In genomic region chr1:178143730-178144343, GRCh38 we compare ENCODE assay signal across 13 cellular contexts. TPM values are rescaled to one million over a fixed set of nuclear protein-coding genes. Genes with fewer than 3 reads are reported as not detected.
DNase-seq lines count a peak whose midpoint lies in the region; ATAC-seq and TF ChIP-seq lines count a peak whose summit lies in the region.
"Had no signal": no experiment of that assay in that cellular context is flagged by ENCODE, and none has a peak within 500 bp of the region (broad histone marks: within the 10 kb centered on the region; RNA-seq: fewer than 3 reads in every experiment).

No MANE protein-coding gene starts in this region.

- TF ChIP-seq CTCF in SK-N-SH (IDR thresholded peaks at IDR 0.05) (no peak), epithelial cell of esophagus (IDR thresholded peaks at IDR 0.05; ENCODE audit: insufficient read depth, low read depth, low read length, missing control alignments) (no peak), upper lobe of right lung (IDR thresholded peaks at IDR 0.05) (no peak)

- DNase-seq in SK-N-SH: no peak
- peak; percentile 63 for DNase-seq in M059J (ENCODE audit: low read depth)
- DNase-seq in epithelial cell of esophagus (ENCODE audit: low read depth): peak; percentile 73
- no peak for DNase-seq in upper lobe of right lung
- no peak for DNase-seq in SK-N-DZ (ENCODE audit: low spot score)
- DNase-seq in NCI-H1417 treated with DMSO at 0.1 percent for 48 hours (lab: John Stamatoyannopoulos, UW): no peak
- DNase-seq in NCI-H2107 treated with DMSO at 0.1 percent for 48 hours (lab: John Stamatoyannopoulos, UW; ENCODE audit: unreplicated experiment): no peak
- DNase-seq: activated T-cell treated with anti-CD3 and anti-CD28 coated beads, Interleukin-2, amount 50 U/mL, for 48 hours; DMS153; NCI-H2171; thyroid gland had no signal

- TF ChIP-seq EP300 in SK-N-SH (IDR thresholded peaks at IDR 0.05; ENCODE audit: borderline replicate concordance in 1 of 2, low read depth in 1 of 2, low read length in 1 of 2): no peak

- H3F3A ChIP-seq in SK-N-SH (replicated peaks; ENCODE audit: insufficient read depth): peaks cover 8% of the 10 kb centered on the region

- H3K36me3 ChIP-seq in SK-N-SH (replicated peaks in 1 of 2; ENCODE audit: control insufficient read depth in 1 of 2, insufficient read depth in 2 of 2, low read length in 1 of 2): no peaks in the 10 kb centered on the region
- H3K36me3 ChIP-seq in upper lobe of right lung: no peaks in the 10 kb centered on the region
- H3K36me3 ChIP-seq: thyroid gland had no signal

- no peak overlapping the region for H2AFZ ChIP-seq in SK-N-SH (ENCODE audit: low read depth)

- WGBS in SK-N-SH (ENCODE audit: low lambda C conversion rate): 83% methylated on average over 1 of the region's 1 CpG

- no peaks in the 10 kb centered on the region for H3K9me2 ChIP-seq in SK-N-SH

- H3K4me2 ChIP-seq in SK-N-SH: no peak overlapping the region

- no peak overlapping the region for H3K9ac ChIP-seq in SK-N-SH

- peak; percentile 28; the same call in 1 of the 3 replicates for ATAC-seq in SK-N-SH treated with all-trans-retinoic acid at 6 μM for 48 hours
- peak; percentile 36 for ATAC-seq in upper lobe of right lung
- ATAC-seq: sciatic nerve had no signal

- H3K27me3 ChIP-seq in SK-N-SH (ENCODE audit: insufficient read depth): no peaks in the 10 kb centered on the region
- H3K27me3 ChIP-seq in upper lobe of right lung: no peaks in the 10 kb centered on the region
- H3K27me3 ChIP-seq: thyroid gland had no signal

- peaks cover 62% of the 10 kb centered on the region for H3K79me2 ChIP-seq in SK-N-SH (ENCODE audit: insufficient read depth)

- POLR2A ChIA-PET in SK-N-SH (lab: Yijun Ruan, JAX): no interaction called here

- H3K4me1 ChIP-seq in SK-N-SH (ENCODE audit: control insufficient read depth in 1 of 2, insufficient read depth in 2 of 2, low read depth in 1 of 2, low read length in 1 of 2): peaks cover 0 to 11% of the 10 kb centered on the region in 2 experiments; a peak in 2 of 4 replicates
- H3K4me1 ChIP-seq in upper lobe of right lung: peaks cover 11% of the 10 kb centered on the region
- H3K4me1 ChIP-seq: thyroid gland had no signal

- no peak for TF ChIP-seq RAD21 in SK-N-SH (IDR thresholded peaks at IDR 0.05; ENCODE audit: low read length)

- CTCF ChIA-PET in SK-N-SH (lab: Yijun Ruan, JAX): interaction anchor here (0.9 kb wide), 1 partner anchor 155 kb away, joined by 3 read pairs; no protein-coding TSS in a partner anchor

- H4K20me1 ChIP-seq in SK-N-SH (ENCODE audit: insufficient read depth): no peaks in the 10 kb centered on the region

- H3K27ac ChIP-seq in SK-N-SH (ENCODE audit: low read depth in 2 of 2, low read length in 1 of 2) (peak overlapping the region in 1 of 2 experiments; percentile 5; a peak in 1 of 4 replicates), upper lobe of right lung (no peak overlapping the region)
- H3K27ac ChIP-seq: thyroid gland had no signal

- intact Hi-C loops in upper lobe of right lung (cut with DNase I): no loop called here

- H3K4me3 ChIP-seq in SK-N-SH (ENCODE audit: low read depth in 2 of 2, low read length in 1 of 2) (no peak overlapping the region), epithelial cell of esophagus (ENCODE audit: low read length) (no peak overlapping the region), upper lobe of right lung (no peak overlapping the region)
- H3K4me3 ChIP-seq: thyroid gland had no signal

- no peaks in the 10 kb centered on the region for H3K9me3 ChIP-seq in SK-N-SH
- H3K9me3 ChIP-seq in upper lobe of right lung: no peaks in the 10 kb centered on the region
- H3K9me3 ChIP-seq: thyroid gland had no signal

TF ChIP-seq in SK-N-SH treated with all-trans-retinoic acid at 6 μM for 48 hours, 23 proteins besides CTCF, POLR2A, EP300 and RAD21 (continues in another document):
- TF ChIP-seq ZFP3 (CRISPR knock-in tag; IDR thresholded peaks at IDR 0.05) (no peak), ZNF8 (CRISPR knock-in tag; IDR thresholded peaks at IDR 0.05) (no peak), PATZ1 (CRISPR knock-in tag; IDR thresholded peaks at IDR 0.05; ENCODE audit: borderline replicate concordance) (no peak), CSDC2 (CRISPR knock-in tag; IDR thresholded peaks at IDR 0.05) (no peak), TOX (CRISPR knock-in tag; IDR thresholded peaks at IDR 0.05; ENCODE audit: borderline replicate concordance) (no peak), CSRNP3 (CRISPR knock-in tag; IDR thresholded peaks at IDR 0.05) (no peak)

TF ChIP-seq in SK-N-SH, 30 proteins besides CTCF, POLR2A, EP300 and RAD21:
- TF ChIP-seq USF1 (IDR thresholded peaks at IDR 0.05; ENCODE audit: borderline replicate concordance, low read depth) (no peak), REST (IDR thresholded peaks at IDR 0.05; ENCODE audit: low read depth, low read length) (no peak), GATA2 (CRISPR knock-in tag; IDR thresholded peaks at IDR 0.05) (no peak)

RNA-seq across cellular contexts. Expression of gene RASAL2, which starts 49.9 kb away (rescaled TPM):
- polyA plus RNA-seq in SK-N-SH (2012; rRNA removed): 6.9 and 10.0 TPM in 2 replicates
- polyA plus RNA-seq in SK-N-SH (2012; cell fraction: cytosol; rRNA removed): 3.6 and 4.9 TPM in 2 replicates
- polyA plus RNA-seq in SK-N-SH (2012; cell fraction: nucleus; rRNA removed): 23.4 and 34.0 TPM in 2 replicates
- total RNA-seq in M059J (2014; rRNA removed; shearing (Covaris generic)): 9.7 and 14.8 TPM in 2 replicates
- total RNA-seq in upper lobe of right lung: 39.4 TPM
- polyA plus RNA-seq in SK-N-DZ (2014; cell fraction: cytosol; rRNA removed): 5.2 and 6.4 TPM in 2 replicates
- 10.4 and 14.1 TPM in 2 replicates for polyA plus RNA-seq in SK-N-DZ (2014; cell fraction: nucleus; rRNA removed)

Comparison
In these comparisons a context has a peak if more than half of its experiments do, and no peak if none do; other contexts are left out.
1. DNase-seq: peak in M059J (single experiment) and epithelial cell of esophagus (single experiment); none in SK-N-SH (single experiment), upper lobe of right lung (single experiment), SK-N-DZ (single experiment), NCI-H1417 treated with DMSO at 0.1 percent for 48 hours (single experiment) and NCI-H2107 treated with DMSO at 0.1 percent for 48 hours (single experiment).